9 cellular contexts compared by ENCODE assay signal in the genomic region with DNA sequence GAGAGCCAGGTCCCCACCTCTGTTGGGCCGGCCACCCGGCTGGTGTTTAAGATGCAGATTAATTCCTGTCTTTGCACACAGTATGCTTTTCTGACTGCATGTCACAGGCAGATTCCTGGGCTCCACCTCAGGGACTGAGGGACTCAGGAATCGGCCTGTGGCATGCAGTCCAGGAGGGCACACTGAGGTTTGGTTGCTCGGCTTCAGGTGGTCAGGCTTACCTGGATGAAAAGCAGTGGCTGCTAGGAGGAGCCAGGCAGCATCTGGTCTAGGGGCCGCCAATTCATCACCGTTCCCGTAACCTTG. TPM values are rescaled to one million over a fixed set of nuclear protein-coding genes. Genes with fewer than 3 reads are reported as not detected.
DNase-seq lines count a peak whose midpoint lies in the region; ATAC-seq and TF ChIP-seq lines count a peak whose summit lies in the region.
"Had no signal": no experiment of that assay in that cellular context is flagged by ENCODE, and none has a peak within 500 bp of the region (broad histone marks: within the 10 kb centered on the region; RNA-seq: fewer than 3 reads in every experiment).

No MANE protein-coding gene starts in this region.

- 0 to 16% methylated on average over 1 to 7 of the region's 7 CpGs for WGBS in body of pancreas, 2 donors
- 57 to 59% methylated on average over 7 of the region's 7 CpGs for WGBS in mesodermal cell (ENCODE audit: insufficient coverage in 2 of 2), 2 experiments

- no peaks in the 10 kb centered on the region for H3K9me3 ChIP-seq in body of pancreas
- no peaks in the 10 kb centered on the region for H3K9me3 ChIP-seq in mesodermal cell (ENCODE audit: control insufficient read depth, low read length)

- DNase-seq in body of pancreas (no peak), caudate nucleus (lab: John Stamatoyannopoulos, UW) (no peak)
- DNase-seq in effector CD4-positive, alpha-beta T cell: no peak
- DNase-seq in stimulated activated CD4-positive, alpha-beta T cell treated with anti-CD3 and anti-CD28 coated beads, Interleukin-4, amount 100 ng/mL, for 4 hours: no peak

- ATAC-seq in HG02885 (IDR thresholded peaks at IDR 0.05; ENCODE audit: poor library complexity, unreplicated experiment): peak; percentile 5
- ATAC-seq in body of pancreas: no peak
- ATAC-seq in GM21447 (IDR thresholded peaks at IDR 0.05; ENCODE audit: unreplicated experiment): no peak

- H3K27me3 ChIP-seq in body of pancreas: no peaks in the 10 kb centered on the region

- peaks cover 41% of the 10 kb centered on the region for H3K4me1 ChIP-seq in body of pancreas
- H3K4me1 ChIP-seq in mesodermal cell (ENCODE audit: control insufficient read depth, insufficient read depth, low read length, poor library complexity, severe bottlenecking): peaks cover 9% of the 10 kb centered on the region

- H3K4me3 ChIP-seq in body of pancreas (peak overlapping the region; percentile 72 to 81), mesodermal cell (ENCODE audit: extremely low read depth, insufficient read depth, low read length, poor library complexity, severe bottlenecking) (peak overlapping the region; percentile 83)

- intact Hi-C loops in body of pancreas (cut with DNase I): no loop called here

- TF ChIP-seq CTCF in 22Rv1 (IDR thresholded peaks at IDR 0.05) (no peak), body of pancreas (IDR thresholded peaks at IDR 0.05) (no peak)

- TF ChIP-seq POLR2A in body of pancreas (IDR thresholded peaks at IDR 0.05): no peak

- H3K27ac ChIP-seq in 22Rv1: peak overlapping the region; percentile 92
- peak overlapping the region in 3 of 4 donors; percentile 9 to 58 (median 31) for H3K27ac ChIP-seq in body of pancreas
- no peak overlapping the region for H3K27ac ChIP-seq in mesodermal cell (ENCODE audit: low read depth, low read length, severe bottlenecking)
- no peak overlapping the region for H3K27ac ChIP-seq in caudate nucleus (ENCODE audit: low read depth, low read length)

- H3K36me3 ChIP-seq in body of pancreas (replicated peaks in 1 of 2; ENCODE audit: insufficient read depth in 1 of 2, low read depth in 2 of 2): peaks cover 0 to 9% of the 10 kb centered on the region in 2 donors
- peaks cover 36% of the 10 kb centered on the region for H3K36me3 ChIP-seq in mesodermal cell (ENCODE audit: control insufficient read depth, insufficient read depth, low read length)

RNA-seq across cellular contexts. Expression of gene WDR5, which starts 1.1 kb away (rescaled TPM):
- 10 to 100 TPM; 12.5 to 19.1 TPM for total RNA-seq in body of pancreas
- 26.4 TPM for polyA plus RNA-seq in mesodermal cell (2013, experiment 1 of 2)
- polyA plus RNA-seq in mesodermal cell (2013, experiment 2 of 2): 23.6 TPM

RNA-seq across cellular contexts. Expression of gene RNU6ATAC, which starts 27.4 kb away (rescaled TPM):
- total RNA-seq in body of pancreas: not detected
- 8,206 TPM for polyA plus RNA-seq in mesodermal cell (2013, experiment 1 of 2)
- 11,135 TPM for polyA plus RNA-seq in mesodermal cell (2013, experiment 2 of 2)
- total RNA-seq: pulmonary artery endothelial cell had no signal

Comparison
In these comparisons a context has a peak if more than half of its experiments do, and no peak if none do; other contexts are left out.
1. H3K27ac ChIP-seq: peak in 22Rv1 (single experiment) and body of pancreas (3 of 4); none in mesodermal cell (single experiment) and caudate nucleus (single experiment).